ENCODE assay signal across 31 cellular contexts in genomic region chr2:235360446-235360845, GRCh38.
DNase-seq lines count a peak whose midpoint lies in the region; ATAC-seq and TF ChIP-seq lines count a peak whose summit lies in the region.
"Had no signal": no experiment of that assay in that cellular context is flagged by ENCODE, and none has a peak within 500 bp of the region (broad histone marks: within the 10 kb centered on the region; RNA-seq: fewer than 3 reads in every experiment).

No MANE protein-coding gene starts in this region.

- no peaks in the 10 kb centered on the region for H3K27me3 ChIP-seq in left lung
- H3K27me3 ChIP-seq in sigmoid colon, result no peaks in the 10 kb centered on the region
- H3K27me3 ChIP-seq in mesendoderm (ENCODE audit: insufficient read depth, low read length, poor library complexity), result no peaks in the 10 kb centered on the region
- H3K27me3 ChIP-seq: BE2C; BLaER1; BLaER1 treated with 17β-estradiol and CSF1 and Interleukin-3, amounts not matched to agents 10 nM and 100 nM had no signal

- no peak overlapping the region for H4K8ac ChIP-seq in mesendoderm (ENCODE audit: low read depth, low read length)

- no peak overlapping the region for H3K4me2 ChIP-seq in mesendoderm (ENCODE audit: low read length)
- H3K4me2 ChIP-seq: A549; BLaER1; BLaER1 treated with 17β-estradiol and CSF1 and Interleukin-3, amounts not matched to agents 10 nM and 100 nM had no signal

- TF ChIP-seq CTCF in left lung (IDR thresholded peaks at IDR 0.05) (no peak), sigmoid colon (IDR thresholded peaks at IDR 0.05) (no peak)

- H3K36me3 ChIP-seq in left lung (no peaks in the 10 kb centered on the region), sigmoid colon (no peaks in the 10 kb centered on the region), mesendoderm (ENCODE audit: control insufficient read depth, insufficient read depth, low read length) (no peaks in the 10 kb centered on the region)
- H3K36me3 ChIP-seq: BE2C; BLaER1; BLaER1 treated with 17β-estradiol and CSF1 and Interleukin-3, amounts not matched to agents 10 nM and 100 nM had no signal

- WGBS in sigmoid colon, 2 donors, result 97% methylated on average over 4 of the region's 4 CpGs
- no CpG with 5 or more reads among the region's 4 CpGs for WGBS in mesendoderm (ENCODE audit: extremely low coverage, insufficient coverage, low lambda C conversion rate)

- DNase-seq in NCI-H2029 (lab: John Stamatoyannopoulos, UW) (peak; percentile 33), NCI-H2029 treated with DMSO at 0.1 percent for 48 hours (lab: John Stamatoyannopoulos, UW) (peak; percentile 36), left lung (no peak), sigmoid colon (no peak), mesendoderm (no peak), KBM-7 (no peak)
- DNase-seq: 8988T; ACHN; AML-193; BE2C; C1 segment of cervical spinal cord; Caco-2; Calu3; CD4-positive, alpha-beta memory T cell; CD4-positive, alpha-beta T cell; CD4-positive, CD25-positive, alpha-beta regulatory T cell; CD8-positive, alpha-beta memory T cell; CD8-positive, alpha-beta T cell; COR-L47; DMS 273 treated with DMSO at 0.1 percent for 48 hours; DMS153; DMS53; DMS79; DMS79 treated with DMSO at 0.1 percent for 48 hours; DND-41; EL had no signal

- ATAC-seq in left lung, result peak; percentile 54
- ATAC-seq: A549; CD8-positive, alpha-beta T cell had no signal

- no peak overlapping the region for H3K18ac ChIP-seq in mesendoderm (ENCODE audit: low read length)

- no peak overlapping the region for H2BK120ac ChIP-seq in mesendoderm (ENCODE audit: low read depth, low read length)

- no peak overlapping the region for H3K4ac ChIP-seq in mesendoderm (ENCODE audit: low read depth, low read length)

- H3K79me2 ChIP-seq in mesendoderm (ENCODE audit: control insufficient read depth, insufficient read depth, low read length), result no peaks in the 10 kb centered on the region

- no peak overlapping the region for H2BK5ac ChIP-seq in mesendoderm (ENCODE audit: low read length)

- no peak overlapping the region for H4K5ac ChIP-seq in mesendoderm (ENCODE audit: low read length)

- H3K4me1 ChIP-seq in left lung, result no peaks in the 10 kb centered on the region
- no peaks in the 10 kb centered on the region for H3K4me1 ChIP-seq in sigmoid colon
- no peaks in the 10 kb centered on the region for H3K4me1 ChIP-seq in mesendoderm (ENCODE audit: control insufficient read depth, low read depth, low read length)
- H3K4me1 ChIP-seq: BE2C; BLaER1; BLaER1 treated with 17β-estradiol and CSF1 and Interleukin-3, amounts not matched to agents 10 nM and 100 nM; Caco-2 had no signal

- no peak overlapping the region for H3K9ac ChIP-seq in mesendoderm (ENCODE audit: low read length)
- H3K9ac ChIP-seq: BLaER1; BLaER1 treated with 17β-estradiol and CSF1 and Interleukin-3, amounts not matched to agents 10 nM and 100 nM had no signal

- H3K56ac ChIP-seq in mesendoderm (ENCODE audit: low read length), result no peak overlapping the region

- no peak overlapping the region for H2BK15ac ChIP-seq in mesendoderm (replicated peaks; ENCODE audit: low read depth)

- H3K79me1 ChIP-seq in mesendoderm (ENCODE audit: low read length), result no peaks in the 10 kb centered on the region

- no peaks in the 10 kb centered on the region for H3K9me3 ChIP-seq in left lung
- no peaks in the 10 kb centered on the region for H3K9me3 ChIP-seq in sigmoid colon
- H3K9me3 ChIP-seq: A549; BE2C; BLaER1; BLaER1 treated with 17β-estradiol and CSF1 and Interleukin-3, amounts not matched to agents 10 nM and 100 nM; Caco-2 had no signal

- TF ChIP-seq POLR2A in sigmoid colon (IDR thresholded peaks at IDR 0.05), result no peak

- no peak overlapping the region for H3K23ac ChIP-seq in mesendoderm (ENCODE audit: low read length)

- no peak for TF ChIP-seq EP300 in sigmoid colon (IDR thresholded peaks at IDR 0.05)

- H3K27ac ChIP-seq in left lung, result no peak overlapping the region
- no peak overlapping the region for H3K27ac ChIP-seq in sigmoid colon
- H3K27ac ChIP-seq in mesendoderm (ENCODE audit: low read depth, low read length), result no peak overlapping the region
- H3K27ac ChIP-seq: 22Rv1; BLaER1; BLaER1 treated with 17β-estradiol and CSF1 and Interleukin-3, amounts not matched to agents 10 nM and 100 nM; C4-2B had no signal

- H3K4me3 ChIP-seq in left lung, result no peak overlapping the region
- H3K4me3 ChIP-seq in sigmoid colon, result no peak overlapping the region
- no peak overlapping the region for H3K4me3 ChIP-seq in mesendoderm (ENCODE audit: low read length)
- H3K4me3 ChIP-seq: A549; BLaER1; BLaER1 treated with 17β-estradiol and CSF1 and Interleukin-3, amounts not matched to agents 10 nM and 100 nM had no signal

- H2AK5ac ChIP-seq in mesendoderm (ENCODE audit: low read length), result no peak overlapping the region

- in situ Hi-C loops in KBM-7 (cut with MboI; ENCODE audit: low pct_unique_long_range_greater_than_20kb, low sequenced_read_pairs), result no loop called here

- intact Hi-C loops in left lung (cut with DNase I) (no loop called here), sigmoid colon (cut with DNase I) (no loop called here)

Comparison
In these comparisons a context has a peak if more than half of its experiments do, and no peak if none do; other contexts are left out.
1. DNase-seq: peak in NCI-H2029 (single experiment) and NCI-H2029 treated with DMSO at 0.1 percent for 48 hours (single experiment); none in left lung (0 of 2), sigmoid colon (single experiment), mesendoderm (single experiment) and KBM-7 (single experiment).